ENCODE assay signal across 21 cellular contexts in the genomic region with DNA sequence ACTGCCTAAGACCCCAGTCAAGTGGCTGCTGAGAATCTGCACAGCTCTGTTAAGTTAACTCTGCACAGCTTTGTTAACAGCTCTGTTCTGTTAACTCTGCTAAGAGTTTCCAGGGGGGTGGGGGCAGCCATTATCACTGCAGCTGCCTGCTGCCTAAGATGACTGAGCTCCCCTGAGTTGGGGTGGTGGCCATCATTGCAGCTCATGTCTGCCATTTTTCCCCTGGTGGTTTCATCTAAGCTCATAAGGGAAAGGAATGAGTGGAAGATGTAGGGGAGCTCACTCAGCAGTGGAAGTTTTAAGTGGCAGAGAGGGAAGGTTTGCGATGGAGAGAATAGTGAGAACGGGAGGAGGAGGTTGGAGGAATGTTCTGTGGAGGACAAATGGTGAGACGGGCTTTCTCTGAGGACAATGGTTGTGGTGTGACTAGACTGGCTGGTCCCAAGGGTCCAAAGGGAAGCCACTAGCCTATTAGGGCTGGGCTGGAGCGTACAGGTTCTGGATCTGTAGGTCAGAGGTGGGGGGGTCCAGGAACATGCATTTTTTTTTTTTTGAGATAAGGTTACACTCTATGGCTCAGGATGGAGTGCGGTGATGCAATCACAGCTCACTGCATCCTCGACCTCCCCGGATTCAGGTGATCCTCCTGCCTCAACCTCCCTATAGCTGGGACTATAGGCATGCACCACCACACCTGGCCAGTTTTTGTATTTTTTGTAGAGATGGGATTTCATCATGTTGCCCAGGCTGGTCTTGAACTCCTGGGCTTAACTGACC. TPM values are rescaled to one million over a fixed set of nuclear protein-coding genes. Genes with fewer than 3 reads are reported as not detected.
DNase-seq lines count a peak whose midpoint lies in the region; ATAC-seq, FAIRE-seq and TF ChIP-seq lines count a peak whose summit lies in the region.
"Had no signal": no experiment of that assay in that cellular context is flagged by ENCODE, and none has a peak within 500 bp of the region (broad histone marks: within the 10 kb centered on the region; RNA-seq: fewer than 3 reads in every experiment).

No MANE protein-coding gene starts in this region.

- BruUV-seq in HepG2 (replicated peaks; lab: Mats Ljungman, UMichigan): no TSS peak

- no peak overlapping the region for H2AK5ac ChIP-seq in H1 (ENCODE audit: low read depth, low read length)

- WGBS in HepG2 (ENCODE audit: low lambda C conversion rate): 92% methylated on average over 7 of the region's 7 CpGs
- 89% methylated on average over 3 of the region's 7 CpGs for WGBS in right lobe of liver (ENCODE audit: insufficient coverage, low coverage, low lambda C conversion rate, missing lambda C conversion rate)
- 90 to 100% methylated on average over 2 to 7 of the region's 7 CpGs for WGBS in H1 (ENCODE audit: extremely low coverage in 1 of 2, insufficient coverage in 1 of 2, insufficient read length in 1 of 2, insufficient replicate concordance in 2 of 2, low coverage in 1 of 2, low lambda C conversion rate in 2 of 2, missing lambda C conversion rate in 1 of 2), 2 experiments

- H3K4me1 ChIP-seq in HepG2 (ENCODE audit: insufficient read depth, low read length) (peaks cover 32% of the 10 kb centered on the region), right lobe of liver (peaks cover 0 to 18% (median 1%) of the 10 kb centered on the region in 4 donors), H1 (replicated peaks in 1 of 4; ENCODE audit: control insufficient read depth in 3 of 4, insufficient read depth in 4 of 4, low read length in 3 of 4) (no peaks in the 10 kb centered on the region; a peak in 1 of 7 replicates)

- no peaks in the 10 kb centered on the region for H3K79me1 ChIP-seq in H1 (ENCODE audit: low read depth, low read length)

- H3K79me2 ChIP-seq in HepG2 (ENCODE audit: insufficient read depth, low read length) (no peaks in the 10 kb centered on the region), H1 (ENCODE audit: control insufficient read depth in 1 of 2, insufficient read depth in 2 of 2, low read length in 2 of 2) (no peaks in the 10 kb centered on the region)

- no peaks in the 10 kb centered on the region; the same call in 1 of the 2 replicates for H3K23me2 ChIP-seq in H1 (ENCODE audit: low read depth, low read length)

- H3K14ac ChIP-seq in H1 (ENCODE audit: insufficient read length): no peak overlapping the region

- H3K36me3 ChIP-seq in HepG2 (replicated peaks in 1 of 2; ENCODE audit: control insufficient read depth in 1 of 2, insufficient read depth in 2 of 2, low read length in 2 of 2) (no peaks in the 10 kb centered on the region), right lobe of liver (no peaks in the 10 kb centered on the region), H1 (ENCODE audit: control insufficient read depth in 2 of 4, insufficient read depth in 4 of 4, low read length in 3 of 4) (no peaks in the 10 kb centered on the region), H7 (replicated peaks; ENCODE audit: control insufficient read depth, insufficient read depth, low read length) (no peaks in the 10 kb centered on the region)

- no peak overlapping the region for H2BK5ac ChIP-seq in H1 (ENCODE audit: low read depth, low read length)

- H2BK20ac ChIP-seq in H1 (ENCODE audit: low read length): no peak overlapping the region

- no peak overlapping the region for H3K9ac ChIP-seq in HepG2 (ENCODE audit: insufficient read depth, low read depth, low read length)
- H3K9ac ChIP-seq in H1 (replicated peaks in 1 of 4; ENCODE audit: extremely low read depth in 1 of 4, low read depth in 3 of 4, low read length in 3 of 4): no peak overlapping the region

- H3K4me1 Mint-ChIP-seq in activated CD4-positive, alpha-beta T cell treated with anti-CD3 and anti-CD28 coated beads for 36 hours: no peaks in the 10 kb centered on the region
- H3K4me1 Mint-ChIP-seq: CD14-positive monocyte had no signal

- H2AFZ ChIP-seq in HepG2 (ENCODE audit: low read length): no peak overlapping the region
- no peak overlapping the region for H2AFZ ChIP-seq in H1 (ENCODE audit: low read length)

- FAIRE-seq in HepG2 (lab: Jason Lieb, UNC) (no peak), H1 (lab: Jason Lieb, UNC) (no peak)
- FAIRE-seq: D721Med, GM12891 had no signal

- H2BK12ac ChIP-seq in H1 (ENCODE audit: low read depth, low read length): no peak overlapping the region

- TF ChIP-seq RAD21 in HepG2 (CRISPR knock-in tag; IDR thresholded peaks at IDR 0.05): no peak
- no peak for TF ChIP-seq RAD21 in H1 (IDR thresholded peaks at IDR 0.05 in 1 of 2, conservative IDR thresholded peaks at IDR 0.05 in 1 of 2; ENCODE audit: low read depth in 2 of 2, low read length in 2 of 2)

- no peak overlapping the region for H4K8ac ChIP-seq in H1 (ENCODE audit: extremely low read depth, insufficient read depth, low read length)

- no peak overlapping the region for H3K18ac ChIP-seq in H1 (ENCODE audit: extremely low read depth, low read length)

- H4K20me1 ChIP-seq in HepG2 (ENCODE audit: insufficient read depth, low read length) (no peaks in the 10 kb centered on the region), H1 (replicated peaks in 1 of 2; ENCODE audit: control insufficient read depth in 1 of 2, insufficient read depth in 2 of 2, low read length in 2 of 2) (no peaks in the 10 kb centered on the region)

- no peak overlapping the region for H2BK120ac ChIP-seq in H1 (replicated peaks; ENCODE audit: low read depth, low read length)

- H3K4me2 ChIP-seq in HepG2 (ENCODE audit: low read depth, low read length) (no peak overlapping the region), H1 (ENCODE audit: insufficient read depth in 1 of 2, low read depth in 2 of 2, low read length in 2 of 2) (no peak overlapping the region)

- H3K23ac ChIP-seq in H1 (ENCODE audit: insufficient read length): no peak overlapping the region

- TF ChIP-seq POLR2A in HepG2 (IDR thresholded peaks at IDR 0.05; ENCODE audit: insufficient read depth in 1 of 2, low read depth in 2 of 2, low read length in 2 of 2): no peak
- no peak for TF ChIP-seq POLR2A in right lobe of liver (IDR thresholded peaks at IDR 0.05)
- TF ChIP-seq POLR2A in H1 (IDR thresholded peaks at IDR 0.05; ENCODE audit: control extremely low read depth in 1 of 2, low read depth in 2 of 2, low read length in 2 of 2): no peak

- H3K9me3 Mint-ChIP-seq in activated CD4-positive, alpha-beta T cell treated with anti-CD3 and anti-CD28 coated beads for 36 hours (ENCODE audit: low read depth): no peaks in the 10 kb centered on the region
- H3K9me3 Mint-ChIP-seq: CD8-positive, alpha-beta T cell; HFFc6 had no signal

- no peak overlapping the region for H4K91ac ChIP-seq in H1 (replicated peaks; ENCODE audit: insufficient read length, low read length)

- H4K5ac ChIP-seq in H1 (ENCODE audit: insufficient read length, low read depth, low read length): no peak overlapping the region

- H3K56ac ChIP-seq in H1 (replicated peaks; ENCODE audit: insufficient read length, low read depth, low read length): peak overlapping the region; percentile 10

- in situ Hi-C loops in HepG2 (cut with HindIII; ENCODE audit: extremely low pct_ligation_motif_present, low pct_unique_long_range_greater_than_20kb): no loop called here

- no peak overlapping the region for H2BK15ac ChIP-seq in H1 (ENCODE audit: low read length)

- H3K27me3 ChIP-seq in HepG2 (ENCODE audit: control insufficient read depth in 1 of 2, insufficient read depth in 2 of 2, low read length in 2 of 2) (no peaks in the 10 kb centered on the region), right lobe of liver (no peaks in the 10 kb centered on the region), H1 (replicated peaks in 1 of 4; ENCODE audit: control insufficient read depth in 3 of 4, extremely low read depth in 1 of 4, insufficient read depth in 3 of 4, low read length in 3 of 4) (no peaks in the 10 kb centered on the region), H7 (ENCODE audit: control insufficient read depth, insufficient read depth, low read length) (no peaks in the 10 kb centered on the region)

- H3K9me3 ChIP-seq in HepG2 (ENCODE audit: low read length): no peaks in the 10 kb centered on the region
- no peaks in the 10 kb centered on the region for H3K9me3 ChIP-seq in right lobe of liver
- H3K9me3 ChIP-seq in H1 (ENCODE audit: insufficient read depth in 2 of 2, low read depth in 1 of 2, low read length in 1 of 2): no peaks in the 10 kb centered on the region

- no peak overlapping the region for H3K27ac ChIP-seq in HepG2 (ENCODE audit: extremely low read length, insufficient read depth, low read length)
- no peak overlapping the region for H3K27ac ChIP-seq in right lobe of liver
- H3K27ac ChIP-seq in H1 (ENCODE audit: low read depth, low read length): no peak overlapping the region
- H3K27ac ChIP-seq: 22Rv1 had no signal

- ATAC-seq in activated CD4-positive, alpha-beta T cell treated with anti-CD3 and anti-CD28 coated beads for 36 hours: no peak
- ATAC-seq in HepG2: no peak
- ATAC-seq in right lobe of liver: no peak
- ATAC-seq: CD8-positive, alpha-beta T cell had no signal

- no peak overlapping the region for H3K4ac ChIP-seq in H1 (replicated peaks; ENCODE audit: insufficient read length, low read depth, low read length)

- intact Hi-C loops in activated CD4-positive, alpha-beta T cell treated with anti-CD3 and anti-CD28 coated beads for 36 hours (cut with DNase I, micrococcal nuclease): no loop called here
- intact Hi-C loops in HepG2 (cut with micrococcal nuclease; ENCODE audit: unreplicated experiment): no loop called here
- intact Hi-C loops in right lobe of liver (cut with DNase I): loop anchor here in 1 of 2 donors (10.0 kb wide), 1 partner anchor 169 kb away; no protein-coding TSS in a partner anchor

- peak overlapping the region; percentile 51 for H3K27ac Mint-ChIP-seq in activated CD4-positive, alpha-beta T cell treated with anti-CD3 and anti-CD28 coated beads for 36 hours
- H3K27ac Mint-ChIP-seq: CD14-positive monocyte; CD8-positive, alpha-beta T cell; HFFc6 had no signal

- no peaks in the 10 kb centered on the region for H3K36me3 Mint-ChIP-seq in activated CD4-positive, alpha-beta T cell treated with anti-CD3 and anti-CD28 coated beads for 36 hours (ENCODE audit: low read depth)
- H3K36me3 Mint-ChIP-seq: CD8-positive, alpha-beta T cell had no signal

- POLR2A ChIA-PET in activated CD4-positive, alpha-beta T cell treated with anti-CD3 and anti-CD28 coated beads for 36 hours (lab: Charles Lee): interaction anchor here (0.7 kb wide), 1 partner anchor 243 kb away, joined by 3 read pairs; no protein-coding TSS in a partner anchor
- POLR2A ChIA-PET in HepG2 (lab: Yijun Ruan, JAX) (no interaction called here), H1 (lab: Charles Lee; ENCODE audit: partially characterized antibody) (interaction anchor here (1.0 kb wide), 1 partner anchor 9 kb away, joined by 3 read pairs; no protein-coding TSS in a partner anchor)

- H3K4me3 ChIP-seq in HepG2 (replicated peaks in 1 of 3; ENCODE audit: insufficient read depth in 1 of 3, low read depth in 2 of 3, low read length in 3 of 3) (no peak overlapping the region), right lobe of liver (no peak overlapping the region), H1 (ENCODE audit: extremely low read depth in 1 of 4, insufficient read depth in 2 of 4, low read depth in 3 of 4, low read length in 4 of 4) (no peak overlapping the region), H7 (ENCODE audit: insufficient read depth, low read depth, low read length) (no peak overlapping the region)

- CTCF ChIA-PET in activated CD4-positive, alpha-beta T cell treated with anti-CD3 and anti-CD28 coated beads for 36 hours (lab: Charles Lee): interaction anchor here (0.6 to 1.3 kb wide), 4 partner anchors 14 to 442 kb away, joined by 3 to 7 read pairs (median 4); no protein-coding TSS in a partner anchor
- CTCF ChIA-PET in HepG2 (lab: Yijun Ruan, JAX; ENCODE audit: low intra/inter-chr PET ratio, low total read pairs) (no interaction called here), H1 (lab: Charles Lee; ENCODE audit: partially characterized antibody) (interaction anchor here (0.6 to 2.2 kb wide), 11 partner anchors 9 to 510 kb away, joined by 3 to 13 read pairs (median 3); a partner anchor contains a TSS)

- no peak overlapping the region for H3K4me3 Mint-ChIP-seq in activated CD4-positive, alpha-beta T cell treated with anti-CD3 and anti-CD28 coated beads for 36 hours
- H3K4me3 Mint-ChIP-seq: CD14-positive monocyte; CD8-positive, alpha-beta T cell; HFFc6 had no signal

- DNase-seq in activated CD4-positive, alpha-beta T cell treated with anti-CD3 and anti-CD28 coated beads for 36 hours: peak; percentile 24
- no peak for DNase-seq in activated CD4-positive, alpha-beta T cell treated with anti-CD3 and anti-CD28 coated beads for 4 hours
- no peak for DNase-seq in HepG2 (ENCODE audit: low spot score)
- DNase-seq in right lobe of liver: no peak
- no peak for DNase-seq in H1 (ENCODE audit: low read depth in 1 of 2, low spot score in 2 of 2)
- DNase-seq in NCI-H69 (lab: John Stamatoyannopoulos, UW): no peak
- no peak for DNase-seq in H7
- no peak for DNase-seq in DMS153 treated with DMSO at 0.1 percent for 48 hours (lab: John Stamatoyannopoulos, UW; ENCODE audit: unreplicated experiment)
- DNase-seq: CD8-positive, alpha-beta T cell; COR-L47; DMS53; GF-D8; GOT3; HCEC 1CT; HFFc6 had no signal

- no peaks in the 10 kb centered on the region for H3K27me3 Mint-ChIP-seq in activated CD4-positive, alpha-beta T cell treated with anti-CD3 and anti-CD28 coated beads for 36 hours

- no peak for TF ChIP-seq CTCF in HepG2 (CRISPR knock-in tag; IDR thresholded peaks at IDR 0.05)
- TF ChIP-seq CTCF in right lobe of liver (IDR thresholded peaks at IDR 0.05): no peak
- no peak for TF ChIP-seq CTCF in H1 (IDR thresholded peaks at IDR 0.05; ENCODE audit: control extremely low read depth in 1 of 3, insufficient read depth in 1 of 3, low read depth in 1 of 3, low read length in 3 of 3)

- TF ChIP-seq EP300 in HepG2 (IDR thresholded peaks at IDR 0.05; ENCODE audit: low read depth in 2 of 2, low read length in 2 of 2) (no peak), HepG2 (CRISPR knock-in tag; IDR thresholded peaks at IDR 0.05; ENCODE audit: borderline replicate concordance) (no peak), H1 (IDR thresholded peaks at IDR 0.05; ENCODE audit: borderline replicate concordance in 1 of 2, low read depth in 2 of 2, low read length in 2 of 2) (no peak)

RNA-seq across cellular contexts. Expression of a gene that starts 13.5 kb away (rescaled TPM):
- not detected for total RNA-seq in activated CD4-positive, alpha-beta T cell treated with anti-CD3 and anti-CD28 coated beads for 36 hours
- total RNA-seq in HepG2 (2016; rRNA removed; fragmentation: Illumina TruSeq; extraction: Trizol) (not detected in 2 replicates), right lobe of liver (not detected)
- not detected in 2 replicates for total RNA-seq in HepG2 (2016; cell fraction: cytosol; rRNA removed; fragmentation: Illumina TruSeq; extraction: Trizol; ENCODE audit: low read depth)
- not detected in 2 replicates for total RNA-seq in HepG2 (2016; cell fraction: insoluble cytoplasmic fraction; rRNA removed; fragmentation: Illumina TruSeq; extraction: Trizol)
- not detected in 2 replicates for total RNA-seq in HepG2 (2016; cell fraction: membrane; rRNA removed; fragmentation: Illumina TruSeq; extraction: Trizol)
- total RNA-seq in HepG2 (2016; cell fraction: nucleus; rRNA removed; fragmentation: Illumina TruSeq; extraction: Trizol): not detected in 2 replicates
- polyA plus RNA-seq in HepG2 (2011; rRNA removed) (not detected in 2 replicates), H1 (2011; rRNA removed) (not detected in 2 replicates)
- not detected in 2 replicates for polyA plus RNA-seq in HepG2 (2011; cell fraction: cytosol; rRNA removed)
- not detected in 2 replicates for polyA plus RNA-seq in HepG2 (2011; cell fraction: nucleus; rRNA removed)
- polyA plus RNA-seq in HepG2 (2012): not detected in 2 replicates
- polyA plus RNA-seq in HepG2 (2016; cell fraction: cytosol; fragmentation: Illumina TruSeq; extraction: Trizol; ENCODE audit: low read depth): not detected in 2 replicates
- polyA plus RNA-seq in HepG2 (2016; cell fraction: insoluble cytoplasmic fraction; fragmentation: Illumina TruSeq; extraction: Trizol; ENCODE audit: low read depth): not detected in 2 replicates
- polyA plus RNA-seq in HepG2 (2016; cell fraction: membrane; fragmentation: Illumina TruSeq; extraction: Trizol; ENCODE audit: low read depth): not detected in 2 replicates
- polyA plus RNA-seq in HepG2 (2016; cell fraction: nucleus; fragmentation: Illumina TruSeq; extraction: Trizol; ENCODE audit: insufficient read depth, low read depth): not detected in 2 replicates
- polyA minus RNA-seq in HepG2 (2011; rRNA and poly(A)+ RNA removed; ENCODE audit: low replicate concordance): not detected in 2 replicates
- not detected in 2 replicates for polyA minus RNA-seq in HepG2 (2011; cell fraction: cytosol; rRNA and poly(A)+ RNA removed)
- polyA minus RNA-seq in HepG2 (2011; cell fraction: nucleus; rRNA and poly(A)+ RNA removed): not detected in 2 replicates
- not detected in 2 replicates for total RNA-seq in H1 (2021; fragmentation: NEBNext Ultra II Directional; extraction: Animal tissue kit (Norgen Biotek cat#: 25700))
- not detected for polyA plus RNA-seq in H1 (2011; cell fraction: cytosol; rRNA removed)
- polyA plus RNA-seq in H1 (2011; cell fraction: nucleus; rRNA removed): not detected
- polyA plus RNA-seq in H1 (2012, experiment 1 of 2): not detected in 4 replicates
- polyA plus RNA-seq in H1 (2012, experiment 2 of 2): not detected
- not detected for polyA plus RNA-seq in H1 (2013, experiment 1 of 2)
- polyA plus RNA-seq in H1 (2013, experiment 2 of 2): not detected
- not detected in 2 replicates for polyA minus RNA-seq in H1 (2011; rRNA and poly(A)+ RNA removed)
- not detected for polyA minus RNA-seq in H1 (2011; cell fraction: cytosol; rRNA and poly(A)+ RNA removed)
- not detected for polyA minus RNA-seq in H1 (2011; cell fraction: nucleus; rRNA and poly(A)+ RNA removed)
- total RNA-seq in H7 (2014; rRNA removed; shearing (Covaris generic)): not detected in 2 replicates
- total RNA-seq: A673; CD8-positive, alpha-beta T cell; HFFc6 had no signal
- polyA plus RNA-seq: BJ, CD14-positive monocyte had no signal

RNA-seq across cellular contexts. Expression of a gene that starts 48.0 kb away (rescaled TPM):
- total RNA-seq in activated CD4-positive, alpha-beta T cell treated with anti-CD3 and anti-CD28 coated beads for 36 hours: 10 to 100 TPM; 17.4 to 23.8 TPM
- 46.8 and 49.3 TPM in 2 replicates for total RNA-seq in HepG2 (2016; rRNA removed; fragmentation: Illumina TruSeq; extraction: Trizol)
- 40.2 and 43.5 TPM in 2 replicates for total RNA-seq in HepG2 (2016; cell fraction: cytosol; rRNA removed; fragmentation: Illumina TruSeq; extraction: Trizol; ENCODE audit: low read depth)
- 47.6 and 49.7 TPM in 2 replicates for total RNA-seq in HepG2 (2016; cell fraction: insoluble cytoplasmic fraction; rRNA removed; fragmentation: Illumina TruSeq; extraction: Trizol)
- 39.7 and 40.1 TPM in 2 replicates for total RNA-seq in HepG2 (2016; cell fraction: membrane; rRNA removed; fragmentation: Illumina TruSeq; extraction: Trizol)
- 38.8 and 43.2 TPM in 2 replicates for total RNA-seq in HepG2 (2016; cell fraction: nucleus; rRNA removed; fragmentation: Illumina TruSeq; extraction: Trizol)
- 26.3 and 33.6 TPM in 2 replicates for polyA plus RNA-seq in HepG2 (2011; rRNA removed)
- polyA plus RNA-seq in HepG2 (2011; cell fraction: cytosol; rRNA removed): 19.8 and 26.0 TPM in 2 replicates
- polyA plus RNA-seq in HepG2 (2011; cell fraction: nucleus; rRNA removed): 23.5 and 45.8 TPM in 2 replicates
- 32.7 and 36.0 TPM in 2 replicates for polyA plus RNA-seq in HepG2 (2012)
- 28.2 and 34.2 TPM in 2 replicates for polyA plus RNA-seq in HepG2 (2016; cell fraction: cytosol; fragmentation: Illumina TruSeq; extraction: Trizol; ENCODE audit: low read depth)
- polyA plus RNA-seq in HepG2 (2016; cell fraction: insoluble cytoplasmic fraction; fragmentation: Illumina TruSeq; extraction: Trizol; ENCODE audit: low read depth): 44.0 and 45.6 TPM in 2 replicates
- 32.0 and 33.3 TPM in 2 replicates for polyA plus RNA-seq in HepG2 (2016; cell fraction: membrane; fragmentation: Illumina TruSeq; extraction: Trizol; ENCODE audit: low read depth)
- polyA plus RNA-seq in HepG2 (2016; cell fraction: nucleus; fragmentation: Illumina TruSeq; extraction: Trizol; ENCODE audit: insufficient read depth, low read depth): 60.5 and 68.6 TPM in 2 replicates
- polyA minus RNA-seq in HepG2 (2011; rRNA and poly(A)+ RNA removed; ENCODE audit: low replicate concordance): 6.7 and 7.7 TPM in 2 replicates
- 6.6 and 7.3 TPM in 2 replicates for polyA minus RNA-seq in HepG2 (2011; cell fraction: cytosol; rRNA and poly(A)+ RNA removed)
- polyA minus RNA-seq in HepG2 (2011; cell fraction: nucleus; rRNA and poly(A)+ RNA removed): 62.4 and 70.9 TPM in 2 replicates
- total RNA-seq in right lobe of liver: 10 to 100 TPM; 37.8 to 66.9 (median 55.4) TPM
- 25.5 and 25.9 TPM in 2 replicates for total RNA-seq in H1 (2021; fragmentation: NEBNext Ultra II Directional; extraction: Animal tissue kit (Norgen Biotek cat#: 25700))
- polyA plus RNA-seq in H1 (2011; rRNA removed): 11.6 and 18.3 TPM in 2 replicates
- 23.2 TPM for polyA plus RNA-seq in H1 (2011; cell fraction: cytosol; rRNA removed)
- 6.1 TPM for polyA plus RNA-seq in H1 (2011; cell fraction: nucleus; rRNA removed)
- 14.8 to 24.2 TPM (median 16.3 TPM) in 4 replicates for polyA plus RNA-seq in H1 (2012, experiment 1 of 2)
- polyA plus RNA-seq in H1 (2012, experiment 2 of 2): 20.5 TPM
- polyA plus RNA-seq in H1 (2013, experiment 1 of 2): 31.5 TPM
- 30.7 TPM for polyA plus RNA-seq in H1 (2013, experiment 2 of 2)
- 3.2 and 6.6 TPM in 2 replicates for polyA minus RNA-seq in H1 (2011; rRNA and poly(A)+ RNA removed)
- polyA minus RNA-seq in H1 (2011; cell fraction: cytosol; rRNA and poly(A)+ RNA removed): 9.0 TPM
- 15.9 TPM for polyA minus RNA-seq in H1 (2011; cell fraction: nucleus; rRNA and poly(A)+ RNA removed)
- 13.3 and 17.2 TPM in 2 replicates for total RNA-seq in H7 (2014; rRNA removed; shearing (Covaris generic))
